ENCODE assay signal across 9 cellular contexts in genomic region chr3:17894434-17895060, GRCh38.
A peak's percentile ranks its signal among the peaks of the same experiment; 100 is the strongest.
DNase-seq lines count a peak whose midpoint lies in the region; ATAC-seq, FAIRE-seq and TF ChIP-seq lines count a peak whose summit lies in the region.
"Had no signal": no experiment of that assay in that cellular context is flagged by ENCODE, and none has a peak within 500 bp of the region (broad histone marks: within the 10 kb centered on the region; RNA-seq: fewer than 3 reads in every experiment).

No MANE protein-coding gene starts in this region.

- H3K4me3 Mint-ChIP-seq in MCF 10A (ENCODE audit: unreplicated experiment) (no peak overlapping the region), neural crest cell (no peak overlapping the region)

- H3K27ac ChIP-seq in breast epithelium: no peak overlapping the region
- H3K27ac ChIP-seq: thoracic aorta had no signal

- POLR2A ChIA-PET in MCF 10A (lab: Yijun Ruan, JAX): interaction anchor here (1.0 kb wide), 1 partner anchor 150 kb away, joined by 3 read pairs; no protein-coding TSS in a partner anchor

- peak; percentile 76 for ATAC-seq in HG03135 (IDR thresholded peaks at IDR 0.05; ENCODE audit: unreplicated experiment)

- H3K9me3 Mint-ChIP-seq in MCF 10A (ENCODE audit: unreplicated experiment) (no peaks in the 10 kb centered on the region), neural crest cell (peaks cover 2% of the 10 kb centered on the region)

- no TSS peak for BruUV-seq in MCF 10A (replicated peaks; lab: Mats Ljungman, UMichigan)

- no peak overlapping the region for H3K27ac Mint-ChIP-seq in MCF 10A (ENCODE audit: low read depth, unreplicated experiment)
- H3K27ac Mint-ChIP-seq in neural crest cell (ENCODE audit: unreplicated experiment): no peak overlapping the region

- TF ChIP-seq CTCF in MCF 10A (IDR thresholded peaks at IDR 0.05; ENCODE audit: unreplicated experiment) (peak; percentile 63), breast epithelium (IDR thresholded peaks at IDR 0.05) (no peak), bronchial epithelial cell (IDR thresholded peaks at IDR 0.05; ENCODE audit: insufficient read depth, low read length, severe bottlenecking) (peak; percentile 65), neural crest cell (conservative IDR thresholded peaks at IDR 0.05) (peak; percentile 65)

- no peaks in the 10 kb centered on the region for H3K4me1 ChIP-seq in breast epithelium

- peak; percentile 75 for DNase-seq in MCF 10A (ENCODE audit: unreplicated experiment)
- DNase-seq in breast epithelium (ENCODE audit: low spot score in 2 of 2): no peak
- DNase-seq in RCC 7860 (ENCODE audit: low spot score): peak; percentile 9
- peak; percentile 62 for DNase-seq in bronchial epithelial cell (ENCODE audit: low read depth)
- peak; percentile 26 for DNase-seq in neural crest cell (ENCODE audit: low read depth, low spot score)
- DNase-seq in dedifferentiated amniotic fluid mesenchymal stem cell (ENCODE audit: extremely low spot score): no peak
- no peak for DNase-seq in dermis blood vessel endothelial cell

- no peak for TF ChIP-seq POLR2A in breast epithelium (IDR thresholded peaks at IDR 0.05)

- no peak for FAIRE-seq in RCC 7860 (lab: Jason Lieb, UNC)
- no peak for FAIRE-seq in bronchial epithelial cell (lab: Jason Lieb, UNC)

- H3K9me3 ChIP-seq in breast epithelium: peaks cover 3 to 4% of the 10 kb centered on the region in 2 donors

- no peaks in the 10 kb centered on the region for H3K36me3 ChIP-seq in breast epithelium
- H3K36me3 ChIP-seq in bronchial epithelial cell (ENCODE audit: control insufficient read depth, insufficient read depth, low read length): no peaks in the 10 kb centered on the region
- H3K36me3 ChIP-seq: thoracic aorta had no signal

- H3K36me3 Mint-ChIP-seq in MCF 10A (ENCODE audit: insufficient read depth, unreplicated experiment) (no peaks in the 10 kb centered on the region), neural crest cell (ENCODE audit: low read depth) (peaks cover 13% of the 10 kb centered on the region)

- no peak overlapping the region for H3K4me3 ChIP-seq in breast epithelium
- H3K4me3 ChIP-seq in bronchial epithelial cell (ENCODE audit: low read depth, low read length): no peak overlapping the region
- H3K4me3 ChIP-seq: thoracic aorta had no signal

- intact Hi-C loops in MCF 10A (cut with micrococcal nuclease): loop anchor here (1.0 to 5.0 kb wide), 4 partner anchors 401 to 1093 kb away; no protein-coding TSS in a partner anchor
- intact Hi-C loops in breast epithelium (cut with DNase I; ENCODE audit: low total_unique reads): no loop called here

- CTCF ChIA-PET in MCF 10A (lab: Yijun Ruan, JAX): interaction anchor here (0.6 to 2.5 kb wide), 10 partner anchors 85 to 652 kb away, joined by 3 to 7 read pairs (median 4); no protein-coding TSS in a partner anchor

- peaks cover 9% of the 10 kb centered on the region for H3K4me1 Mint-ChIP-seq in MCF 10A (ENCODE audit: insufficient read depth, unreplicated experiment)
- peaks cover 5% of the 10 kb centered on the region for H3K4me1 Mint-ChIP-seq in neural crest cell

- no peaks in the 10 kb centered on the region for H3K27me3 ChIP-seq in breast epithelium
- H3K27me3 ChIP-seq in bronchial epithelial cell (ENCODE audit: control insufficient read depth, insufficient read depth, low read length): no peaks in the 10 kb centered on the region

- no peaks in the 10 kb centered on the region for H3K27me3 Mint-ChIP-seq in MCF 10A (ENCODE audit: insufficient read depth, unreplicated experiment)
- H3K27me3 Mint-ChIP-seq in neural crest cell (ENCODE audit: low read depth): no peaks in the 10 kb centered on the region

Comparison
In these comparisons a context has a peak if more than half of its experiments do, and no peak if none do; other contexts are left out.
1. DNase-seq: peak in MCF 10A (single experiment), RCC 7860 (single experiment), bronchial epithelial cell (single experiment) and neural crest cell (single experiment); none in breast epithelium (0 of 2), dedifferentiated amniotic fluid mesenchymal stem cell (single experiment) and dermis blood vessel endothelial cell (single experiment).
2. CTCF ChIP-seq: peak in MCF 10A (single experiment), bronchial epithelial cell (single experiment) and neural crest cell (single experiment); none in breast epithelium (0 of 3).